Comparison of ENCODE assay signal across 29 cellular contexts in genomic region chr2:224182498-224182897, GRCh38.
"Had no signal": no experiment of that assay in that cellular context is flagged by ENCODE, and none has a peak within 500 bp of the region (broad histone marks: within the 10 kb centered on the region; RNA-seq: fewer than 3 reads in every experiment).

No MANE protein-coding gene starts in this region.

- DNase-seq: Kasumi-1, MG63, NCI-H1048, NCI-H1092 treated with DMSO at 0.1 percent for 48 hours, NCI-H1105 treated with DMSO at 0.1 percent for 48 hours, NCI-H1417, NCI-H1436, NCI-H146, NCI-H1694, NCI-H187, NCI-H1930, NCI-H2029 treated with DMSO at 0.1 percent for 48 hours, NCI-H2081 treated with DMSO at 0.1 percent for 48 hours, NCI-H2107, NCI-H2171, NCI-H226, NCI-H510A treated with DMSO at 0.1 percent for 48 hours, NCI-H524 treated with DMSO at 0.1 percent for 48 hours, NCI-H526 treated with DMSO at 0.1 percent for 48 hours, NCI-H774, PC-9, SHP77, SIG-M5, SJCRH30, T-cell had no signal

- H3K27ac Mint-ChIP-seq: T-cell had no signal

- H3K4me1 Mint-ChIP-seq: T-cell had no signal

- ATAC-seq: Panc1, Right ventricle myocardium inferior, T-cell had no signal

- H3K27ac ChIP-seq: PC-9, RWPE1, SJCRH30, SK-N-MC had no signal

- H3K4me3 Mint-ChIP-seq: T-cell had no signal

- H3K36me3 Mint-ChIP-seq: T-cell had no signal
